Comparison of ENCODE assay signal across 1 cellular context in genomic region chr3:52774901-52775864, GRCh38.
A peak's percentile ranks its signal among the peaks of the same experiment; 100 is the strongest.
TF ChIP-seq lines count a peak whose summit lies in the region.

No MANE protein-coding gene starts in this region.

TF ChIP-seq in liver, 16 proteins besides CTCF, POLR2A, EP300 and RAD21:
- TF ChIP-seq RXRA (IDR thresholded peaks at IDR 0.05) (peak; percentile 98 to 99), SP1 (IDR thresholded peaks at IDR 0.05) (peak; percentile 96), NR2F2 (IDR thresholded peaks at IDR 0.05) (peak; percentile 80), EGR1 (IDR thresholded peaks at IDR 0.05; ENCODE audit: low read depth in 2 of 2) (peak in 1 of 2 donors; percentile 83), ZBTB33 (IDR thresholded peaks at IDR 0.05) (peak; percentile 84), HNF4G (IDR thresholded peaks at IDR 0.05) (peak; percentile 93), JUND (IDR thresholded peaks at IDR 0.05) (peak; percentile 58 to 76), GABPA (IDR thresholded peaks at IDR 0.05 in 1 of 2, conservative IDR thresholded peaks at IDR 0.05 in 1 of 2) (peak in 1 of 2 donors; percentile 46), MAX (IDR thresholded peaks at IDR 0.05) (peak; percentile 92), REST (IDR thresholded peaks at IDR 0.05) (peak; percentile 65), HNF4A (conservative IDR thresholded peaks at IDR 0.05) (peak; percentile 97 to 99), ATF3 (IDR thresholded peaks at IDR 0.05) (peak; percentile 43), FOXA1 (IDR thresholded peaks at IDR 0.05) (peak; percentile 68), YY1 (IDR thresholded peaks at IDR 0.05) (peak; percentile 82), TAF1 (conservative IDR thresholded peaks at IDR 0.05) (no peak), FOXA2 (IDR thresholded peaks at IDR 0.05) (peak; percentile 83)
